12 cellular contexts compared by ENCODE assay signal in genomic region chr14:32397871-32398640, GRCh38.
DNase-seq lines count a peak whose midpoint lies in the region; ATAC-seq and TF ChIP-seq lines count a peak whose summit lies in the region.
"Had no signal": no experiment of that assay in that cellular context is flagged by ENCODE, and none has a peak within 500 bp of the region (broad histone marks: within the 10 kb centered on the region; RNA-seq: fewer than 3 reads in every experiment).

No MANE protein-coding gene starts in this region.

- no peaks in the 10 kb centered on the region for H3K4me1 ChIP-seq in right lobe of liver

- no peaks in the 10 kb centered on the region for H3K9me3 ChIP-seq in right lobe of liver

- no peaks in the 10 kb centered on the region for H3K9me3 Mint-ChIP-seq in activated naive CD8-positive, alpha-beta T cell treated with anti-CD3 and anti-CD28 coated beads for 36 hours
- H3K9me3 Mint-ChIP-seq: activated T-cell treated with anti-CD3 and anti-CD28 coated beads, Interleukin-2, amount 50 U/mL, for 4 hours had no signal

- no peaks in the 10 kb centered on the region for H3K36me3 Mint-ChIP-seq in activated naive CD8-positive, alpha-beta T cell treated with anti-CD3 and anti-CD28 coated beads for 36 hours

- H3K4me1 Mint-ChIP-seq in activated naive CD8-positive, alpha-beta T cell treated with anti-CD3 and anti-CD28 coated beads for 36 hours: peaks cover 6% of the 10 kb centered on the region

- no peaks in the 10 kb centered on the region for H3K27me3 Mint-ChIP-seq in activated naive CD8-positive, alpha-beta T cell treated with anti-CD3 and anti-CD28 coated beads for 36 hours

- no peaks in the 10 kb centered on the region for H3K36me3 ChIP-seq in right lobe of liver

- no peak for TF ChIP-seq CTCF in right lobe of liver (IDR thresholded peaks at IDR 0.05)

- H3K27ac Mint-ChIP-seq in activated naive CD8-positive, alpha-beta T cell treated with anti-CD3 and anti-CD28 coated beads for 36 hours: no peak overlapping the region

- no peak overlapping the region for H3K4me3 Mint-ChIP-seq in activated naive CD8-positive, alpha-beta T cell treated with anti-CD3 and anti-CD28 coated beads for 36 hours
- H3K4me3 Mint-ChIP-seq: activated T-cell treated with anti-CD3 and anti-CD28 coated beads, Interleukin-2, amount 50 U/mL, for 4 hours had no signal

- TF ChIP-seq POLR2A in right lobe of liver (IDR thresholded peaks at IDR 0.05): no peak

- no peaks in the 10 kb centered on the region for H3K27me3 ChIP-seq in right lobe of liver

- no peak overlapping the region for H3K27ac ChIP-seq in right lobe of liver

- H3K4me3 ChIP-seq in right lobe of liver: no peak overlapping the region

- ATAC-seq in right lobe of liver (peak in 3 of 4 donors; percentile 31 to 55 (median 47)), GM19463 (IDR thresholded peaks at IDR 0.05; ENCODE audit: unreplicated experiment) (no peak)
- ATAC-seq: activated T-cell treated with anti-CD3 and anti-CD28 coated beads, Interleukin-2, amount 50 U/mL, for 4 hours had no signal

- DNase-seq in AG20443 (ENCODE audit: low spot score): peak; percentile 33
- peak; percentile 53 for DNase-seq in NCI-H2029 treated with DMSO at 0.1 percent for 48 hours (lab: John Stamatoyannopoulos, UW)
- peak; percentile 72 for DNase-seq in dedifferentiated amniotic fluid mesenchymal stem cell (ENCODE audit: extremely low spot score)
- no peak for DNase-seq in right lobe of liver
- DNase-seq in nucleus accumbens (lab: John Stamatoyannopoulos, UW): no peak
- no peak for DNase-seq in NCI-H510A treated with DMSO at 0.1 percent for 48 hours (lab: John Stamatoyannopoulos, UW)
- DNase-seq in activated naive CD8-positive, alpha-beta T cell treated with anti-CD3 and anti-CD28 coated beads for 36 hours: no peak
- DNase-seq: activated T-cell treated with anti-CD3 and anti-CD28 coated beads, Interleukin-2, amount 50 U/mL, for 4 hours; cerebellar nuclear complex; NCI-H1105 treated with DMSO at 0.1 percent for 48 hours; stimulated activated CD4-positive, alpha-beta T cell treated with anti-CD3 and anti-CD28 coated beads, Interleukin-4, amount 100 ng/mL, for 1 hour had no signal

- intact Hi-C loops in right lobe of liver (cut with DNase I): no loop called here

Comparison
In these comparisons a context has a peak if more than half of its experiments do, and no peak if none do; other contexts are left out.
1. DNase-seq: peak in AG20443 (single experiment), NCI-H2029 treated with DMSO at 0.1 percent for 48 hours (single experiment) and dedifferentiated amniotic fluid mesenchymal stem cell (single experiment); none in right lobe of liver (0 of 3), nucleus accumbens (0 of 56), NCI-H510A treated with DMSO at 0.1 percent for 48 hours (single experiment) and activated naive CD8-positive, alpha-beta T cell treated with anti-CD3 and anti-CD28 coated beads for 36 hours (single experiment).